In the genomic region with DNA sequence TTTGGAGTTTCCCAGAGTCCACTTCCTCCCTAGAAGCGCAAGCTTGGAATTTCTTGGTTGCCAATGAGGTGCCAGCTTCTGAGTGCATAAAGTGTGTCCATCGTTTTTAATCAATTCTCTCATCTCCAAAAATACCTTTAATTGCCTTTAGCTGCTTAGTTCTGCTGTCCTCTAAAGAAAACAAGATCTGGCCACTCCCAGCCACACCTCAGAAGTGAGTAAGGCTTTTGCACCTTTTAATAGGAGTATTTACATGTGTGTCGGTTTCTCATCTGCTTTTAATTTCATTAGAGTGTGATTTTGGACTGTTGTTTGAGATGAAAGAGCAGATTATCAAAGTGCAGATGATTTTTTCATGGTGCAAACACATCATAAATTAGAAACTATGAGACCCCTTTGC, we compare ENCODE assay signal across 10 cellular contexts. TPM values are rescaled to one million over a fixed set of nuclear protein-coding genes. Genes with fewer than 3 reads are reported as not detected.
A peak's percentile ranks its signal among the peaks of the same experiment; 100 is the strongest.
DNase-seq lines count a peak whose midpoint lies in the region; ATAC-seq and TF ChIP-seq lines count a peak whose summit lies in the region.
"Had no signal": no experiment of that assay in that cellular context is flagged by ENCODE, and none has a peak within 500 bp of the region (broad histone marks: within the 10 kb centered on the region; RNA-seq: fewer than 3 reads in every experiment).

No MANE protein-coding gene starts in this region.

- peaks cover 24% of the 10 kb centered on the region; the same call in 1 of the 2 replicates for H4K20me1 ChIP-seq in DND-41 (ENCODE audit: insufficient read depth, low read length)

- intact Hi-C loops in esophagus squamous epithelium (cut with DNase I), result no loop called here

- no peak for TF ChIP-seq POLR2A in esophagus squamous epithelium (IDR thresholded peaks at IDR 0.05)

- 0 out of 2 replicates have a peak overlapping the region, but pooled peaks have one; percentile 23 for H3K27ac ChIP-seq in DND-41 (ENCODE audit: low read length)
- H3K27ac ChIP-seq in esophagus squamous epithelium, result peak overlapping the region; percentile 82 to 89 (median 88)

- 26 to 38% methylated on average over 3 of the region's 3 CpGs for WGBS in esophagus squamous epithelium, 2 donors

- H3K4me1 ChIP-seq in DND-41 (ENCODE audit: insufficient read depth, low read length) (peaks cover 26% of the 10 kb centered on the region), esophagus squamous epithelium (peaks cover 57 to 100% (median 77%) of the 10 kb centered on the region in 3 donors), skeletal muscle satellite cell (ENCODE audit: control insufficient read depth, insufficient read depth, low read length) (peaks cover 57% of the 10 kb centered on the region)

- H3K9ac ChIP-seq in DND-41 (ENCODE audit: low read depth, low read length) (no peak overlapping the region), skeletal muscle satellite cell (ENCODE audit: low read depth, low read length) (peak overlapping the region; percentile 9)

- TF ChIP-seq CTCF in DND-41 (IDR thresholded peaks at IDR 0.05; ENCODE audit: borderline replicate concordance, extremely low read depth, low read length, poor library complexity, severe bottlenecking) (no peak), esophagus squamous epithelium (IDR thresholded peaks at IDR 0.05) (no peak)

- no peaks in the 10 kb centered on the region for H3K27me3 Mint-ChIP-seq in T-helper 17 cell

- peaks cover 88% of the 10 kb centered on the region for H3K4me1 Mint-ChIP-seq in T-helper 17 cell

- H3K27ac Mint-ChIP-seq in T-helper 17 cell, result peak overlapping the region; percentile 99

- H3K9me3 ChIP-seq in DND-41 (ENCODE audit: insufficient read depth, low read length, severe bottlenecking), result no peaks in the 10 kb centered on the region
- no peaks in the 10 kb centered on the region for H3K9me3 ChIP-seq in T-helper 17 cell (ENCODE audit: control insufficient read depth, low read length, poor library complexity, severe bottlenecking)
- no peaks in the 10 kb centered on the region for H3K9me3 ChIP-seq in esophagus squamous epithelium
- H3K9me3 ChIP-seq in skeletal muscle satellite cell (replicated peaks; ENCODE audit: low read length), result no peaks in the 10 kb centered on the region

- H3K4me3 ChIP-seq in DND-41 (ENCODE audit: low read depth in 1 of 2, low read length in 2 of 2) (no peak overlapping the region), esophagus squamous epithelium (peak overlapping the region in 2 of 4 donors; percentile 9 to 13), skeletal muscle satellite cell (ENCODE audit: low read length) (no peak overlapping the region)

- peaks cover 7% of the 10 kb centered on the region for H3K36me3 Mint-ChIP-seq in T-helper 17 cell (ENCODE audit: low read depth)

- peaks cover 5% of the 10 kb centered on the region; the same call in 1 of the 2 replicates for H3K36me3 ChIP-seq in DND-41 (ENCODE audit: insufficient read depth, low read length)
- peaks cover 0 to 12% (median 6%) of the 10 kb centered on the region in 3 donors for H3K36me3 ChIP-seq in esophagus squamous epithelium
- H3K36me3 ChIP-seq in skeletal muscle satellite cell (ENCODE audit: insufficient read depth, low read length), result peaks cover 77% of the 10 kb centered on the region

- DNase-seq in DND-41 (no peak), T-helper 17 cell (no peak), esophagus squamous epithelium (lab: John Stamatoyannopoulos, UW) (no peak), GOT3 (lab: John Stamatoyannopoulos, UW) (no peak), NCI-H345 (lab: John Stamatoyannopoulos, UW) (no peak)
- DNase-seq: activated CD4-positive, CD25-positive, alpha-beta regulatory T cell treated with anti-CD3 and anti-CD28 coated beads, Interleukin-2, amount 50 U/mL, for 72 hours; H9; NCI-H1092 had no signal

- peaks cover 96% of the 10 kb centered on the region for H3K79me2 ChIP-seq in DND-41 (ENCODE audit: insufficient read depth, low read length)

- H3K4me3 Mint-ChIP-seq in T-helper 17 cell, result peak overlapping the region; percentile 84
- H3K4me3 Mint-ChIP-seq: H9 had no signal

- no peak overlapping the region for H3K4me2 ChIP-seq in DND-41 (ENCODE audit: insufficient read depth, low read length)
- H3K4me2 ChIP-seq in skeletal muscle satellite cell (ENCODE audit: low read length), result peak overlapping the region; percentile 42

- ATAC-seq in DND-41 (ENCODE audit: insufficient read depth, low read depth) (no peak), T-helper 17 cell (no peak), GM18870 (IDR thresholded peaks at IDR 0.05; ENCODE audit: unreplicated experiment) (no peak)

- no peak overlapping the region for H2AFZ ChIP-seq in DND-41 (ENCODE audit: low read depth, low read length)

- H3K27me3 ChIP-seq in DND-41 (ENCODE audit: insufficient read depth, low read length, poor library complexity) (no peaks in the 10 kb centered on the region), esophagus squamous epithelium (no peaks in the 10 kb centered on the region), skeletal muscle satellite cell (ENCODE audit: control insufficient read depth, insufficient read depth, low read length) (no peaks in the 10 kb centered on the region)

RNA-seq across cellular contexts. Expression of a gene that starts 20.1 kb away (rescaled TPM):
- 1,000 to 10,000 TPM; 1,118 to 1,497 TPM for total RNA-seq in T-helper 17 cell
- total RNA-seq in esophagus squamous epithelium, result 100 to 1,000 TPM; 418 to 565 (median 463) TPM
- 298 TPM in 2 replicates for total RNA-seq in skeletal muscle satellite cell (2012; rRNA removed)
